ENCODE assay signal across 2 cellular contexts in the genomic region with DNA sequence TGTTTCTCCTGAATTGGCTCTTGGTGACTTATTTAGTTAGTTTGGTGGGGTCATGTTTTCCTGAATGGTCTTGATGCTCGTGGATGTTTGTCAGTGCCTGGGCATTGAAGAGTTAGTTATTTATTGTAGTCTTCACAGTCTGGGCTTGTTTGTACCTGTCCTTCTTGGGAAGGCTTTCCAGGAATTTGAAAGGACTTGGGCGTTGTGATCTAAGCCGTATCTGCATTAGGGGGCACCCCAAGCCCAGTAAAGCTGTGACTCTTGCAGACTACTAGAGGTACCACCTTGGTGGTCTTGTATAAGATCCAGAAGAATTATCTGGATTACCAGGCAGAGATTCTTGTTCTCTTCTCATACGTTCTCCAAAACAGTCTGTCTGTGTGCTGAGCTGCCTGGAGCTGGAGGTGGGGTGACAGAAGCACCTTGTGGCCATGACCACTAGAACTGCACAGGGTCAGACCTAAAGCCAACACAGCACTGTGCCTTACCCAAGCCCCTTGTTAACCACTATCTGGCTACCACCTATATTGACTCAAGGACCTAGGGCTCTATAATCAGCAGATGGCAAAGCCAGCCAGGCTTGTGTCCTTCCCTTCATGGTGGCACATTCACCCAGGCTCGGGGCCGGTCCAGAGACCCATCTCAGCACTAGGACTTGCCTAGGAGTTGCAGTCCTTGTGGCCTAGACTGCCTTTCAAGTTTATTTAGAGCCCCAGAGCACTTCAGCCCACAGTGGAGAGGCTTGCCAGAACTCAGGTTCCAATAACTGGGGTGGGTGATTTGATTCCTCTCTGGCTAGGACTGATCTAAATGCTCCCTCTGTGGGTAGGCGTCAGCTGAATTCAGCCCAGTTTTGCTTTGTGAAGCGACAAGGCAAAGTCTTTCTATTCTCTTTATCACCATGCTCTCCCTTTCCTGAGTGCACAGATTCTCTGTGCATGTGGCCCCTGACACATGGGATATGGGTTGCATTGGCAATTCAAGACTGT.
TF ChIP-seq lines count a peak whose summit lies in the region.

No MANE protein-coding gene starts in this region.

TF ChIP-seq in GM12891, 5 proteins besides CTCF, POLR2A, EP300 and RAD21:
- TF ChIP-seq POLR2AphosphoS5 (IDR thresholded peaks at IDR 0.05; ENCODE audit: low read depth, low read length) (no peak), PAX5 (IDR thresholded peaks at IDR 0.05; ENCODE audit: insufficient read depth, low read length, severe bottlenecking) (no peak)

TF ChIP-seq in GM23338, 12 proteins besides CTCF, POLR2A, EP300 and RAD21:
- TF ChIP-seq STAT1 (IDR thresholded peaks at IDR 0.05; ENCODE audit: unreplicated experiment) (no peak), POLR2AphosphoS5 (IDR thresholded peaks at IDR 0.05; ENCODE audit: low read depth) (no peak), ZNF114 (CRISPR knock-in tag; IDR thresholded peaks at IDR 0.05) (no peak), NANOG (IDR thresholded peaks at IDR 0.05; ENCODE audit: borderline replicate concordance) (no peak), EZH2 (IDR thresholded peaks at IDR 0.05; ENCODE audit: low read depth, unreplicated experiment) (no peak), JUNB (IDR thresholded peaks at IDR 0.05; ENCODE audit: unreplicated experiment) (no peak), EZH2phosphoT487 (IDR thresholded peaks at IDR 0.05; ENCODE audit: unreplicated experiment) (no peak), ZNF331 (CRISPR knock-in tag; IDR thresholded peaks at IDR 0.05; ENCODE audit: low read depth) (no peak), CREB1 (CRISPR knock-in tag; IDR thresholded peaks at IDR 0.05; ENCODE audit: low read depth) (no peak)
- TF ChIP-seq, protein P1, sequence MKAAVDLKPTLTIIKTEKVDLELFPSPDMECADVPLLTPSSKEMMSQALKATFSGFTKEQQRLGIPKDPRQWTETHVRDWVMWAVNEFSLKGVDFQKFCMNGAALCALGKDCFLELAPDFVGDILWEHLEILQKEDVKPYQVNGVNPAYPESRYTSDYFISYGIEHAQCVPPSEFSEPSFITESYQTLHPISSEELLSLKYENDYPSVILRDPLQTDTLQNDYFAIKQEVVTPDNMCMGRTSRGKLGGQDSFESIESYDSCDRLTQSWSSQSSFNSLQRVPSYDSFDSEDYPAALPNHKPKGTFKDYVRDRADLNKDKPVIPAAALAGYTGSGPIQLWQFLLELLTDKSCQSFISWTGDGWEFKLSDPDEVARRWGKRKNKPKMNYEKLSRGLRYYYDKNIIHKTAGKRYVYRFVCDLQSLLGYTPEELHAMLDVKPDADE (IDR thresholded peaks at IDR 0.05) = no peak
- TF ChIP-seq, protein P2, sequence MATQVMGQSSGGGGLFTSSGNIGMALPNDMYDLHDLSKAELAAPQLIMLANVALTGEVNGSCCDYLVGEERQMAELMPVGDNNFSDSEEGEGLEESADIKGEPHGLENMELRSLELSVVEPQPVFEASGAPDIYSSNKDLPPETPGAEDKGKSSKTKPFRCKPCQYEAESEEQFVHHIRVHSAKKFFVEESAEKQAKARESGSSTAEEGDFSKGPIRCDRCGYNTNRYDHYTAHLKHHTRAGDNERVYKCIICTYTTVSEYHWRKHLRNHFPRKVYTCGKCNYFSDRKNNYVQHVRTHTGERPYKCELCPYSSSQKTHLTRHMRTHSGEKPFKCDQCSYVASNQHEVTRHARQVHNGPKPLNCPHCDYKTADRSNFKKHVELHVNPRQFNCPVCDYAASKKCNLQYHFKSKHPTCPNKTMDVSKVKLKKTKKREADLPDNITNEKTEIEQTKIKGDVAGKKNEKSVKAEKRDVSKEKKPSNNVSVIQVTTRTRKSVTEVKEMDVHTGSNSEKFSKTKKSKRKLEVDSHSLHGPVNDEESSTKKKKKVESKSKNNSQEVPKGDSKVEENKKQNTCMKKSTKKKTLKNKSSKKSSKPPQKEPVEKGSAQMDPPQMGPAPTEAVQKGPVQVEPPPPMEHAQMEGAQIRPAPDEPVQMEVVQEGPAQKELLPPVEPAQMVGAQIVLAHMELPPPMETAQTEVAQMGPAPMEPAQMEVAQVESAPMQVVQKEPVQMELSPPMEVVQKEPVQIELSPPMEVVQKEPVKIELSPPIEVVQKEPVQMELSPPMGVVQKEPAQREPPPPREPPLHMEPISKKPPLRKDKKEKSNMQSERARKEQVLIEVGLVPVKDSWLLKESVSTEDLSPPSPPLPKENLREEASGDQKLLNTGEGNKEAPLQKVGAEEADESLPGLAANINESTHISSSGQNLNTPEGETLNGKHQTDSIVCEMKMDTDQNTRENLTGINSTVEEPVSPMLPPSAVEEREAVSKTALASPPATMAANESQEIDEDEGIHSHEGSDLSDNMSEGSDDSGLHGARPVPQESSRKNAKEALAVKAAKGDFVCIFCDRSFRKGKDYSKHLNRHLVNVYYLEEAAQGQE (IDR thresholded peaks at IDR 0.05; ENCODE audit: unreplicated experiment) = no peak
- TF ChIP-seq, protein P3, sequence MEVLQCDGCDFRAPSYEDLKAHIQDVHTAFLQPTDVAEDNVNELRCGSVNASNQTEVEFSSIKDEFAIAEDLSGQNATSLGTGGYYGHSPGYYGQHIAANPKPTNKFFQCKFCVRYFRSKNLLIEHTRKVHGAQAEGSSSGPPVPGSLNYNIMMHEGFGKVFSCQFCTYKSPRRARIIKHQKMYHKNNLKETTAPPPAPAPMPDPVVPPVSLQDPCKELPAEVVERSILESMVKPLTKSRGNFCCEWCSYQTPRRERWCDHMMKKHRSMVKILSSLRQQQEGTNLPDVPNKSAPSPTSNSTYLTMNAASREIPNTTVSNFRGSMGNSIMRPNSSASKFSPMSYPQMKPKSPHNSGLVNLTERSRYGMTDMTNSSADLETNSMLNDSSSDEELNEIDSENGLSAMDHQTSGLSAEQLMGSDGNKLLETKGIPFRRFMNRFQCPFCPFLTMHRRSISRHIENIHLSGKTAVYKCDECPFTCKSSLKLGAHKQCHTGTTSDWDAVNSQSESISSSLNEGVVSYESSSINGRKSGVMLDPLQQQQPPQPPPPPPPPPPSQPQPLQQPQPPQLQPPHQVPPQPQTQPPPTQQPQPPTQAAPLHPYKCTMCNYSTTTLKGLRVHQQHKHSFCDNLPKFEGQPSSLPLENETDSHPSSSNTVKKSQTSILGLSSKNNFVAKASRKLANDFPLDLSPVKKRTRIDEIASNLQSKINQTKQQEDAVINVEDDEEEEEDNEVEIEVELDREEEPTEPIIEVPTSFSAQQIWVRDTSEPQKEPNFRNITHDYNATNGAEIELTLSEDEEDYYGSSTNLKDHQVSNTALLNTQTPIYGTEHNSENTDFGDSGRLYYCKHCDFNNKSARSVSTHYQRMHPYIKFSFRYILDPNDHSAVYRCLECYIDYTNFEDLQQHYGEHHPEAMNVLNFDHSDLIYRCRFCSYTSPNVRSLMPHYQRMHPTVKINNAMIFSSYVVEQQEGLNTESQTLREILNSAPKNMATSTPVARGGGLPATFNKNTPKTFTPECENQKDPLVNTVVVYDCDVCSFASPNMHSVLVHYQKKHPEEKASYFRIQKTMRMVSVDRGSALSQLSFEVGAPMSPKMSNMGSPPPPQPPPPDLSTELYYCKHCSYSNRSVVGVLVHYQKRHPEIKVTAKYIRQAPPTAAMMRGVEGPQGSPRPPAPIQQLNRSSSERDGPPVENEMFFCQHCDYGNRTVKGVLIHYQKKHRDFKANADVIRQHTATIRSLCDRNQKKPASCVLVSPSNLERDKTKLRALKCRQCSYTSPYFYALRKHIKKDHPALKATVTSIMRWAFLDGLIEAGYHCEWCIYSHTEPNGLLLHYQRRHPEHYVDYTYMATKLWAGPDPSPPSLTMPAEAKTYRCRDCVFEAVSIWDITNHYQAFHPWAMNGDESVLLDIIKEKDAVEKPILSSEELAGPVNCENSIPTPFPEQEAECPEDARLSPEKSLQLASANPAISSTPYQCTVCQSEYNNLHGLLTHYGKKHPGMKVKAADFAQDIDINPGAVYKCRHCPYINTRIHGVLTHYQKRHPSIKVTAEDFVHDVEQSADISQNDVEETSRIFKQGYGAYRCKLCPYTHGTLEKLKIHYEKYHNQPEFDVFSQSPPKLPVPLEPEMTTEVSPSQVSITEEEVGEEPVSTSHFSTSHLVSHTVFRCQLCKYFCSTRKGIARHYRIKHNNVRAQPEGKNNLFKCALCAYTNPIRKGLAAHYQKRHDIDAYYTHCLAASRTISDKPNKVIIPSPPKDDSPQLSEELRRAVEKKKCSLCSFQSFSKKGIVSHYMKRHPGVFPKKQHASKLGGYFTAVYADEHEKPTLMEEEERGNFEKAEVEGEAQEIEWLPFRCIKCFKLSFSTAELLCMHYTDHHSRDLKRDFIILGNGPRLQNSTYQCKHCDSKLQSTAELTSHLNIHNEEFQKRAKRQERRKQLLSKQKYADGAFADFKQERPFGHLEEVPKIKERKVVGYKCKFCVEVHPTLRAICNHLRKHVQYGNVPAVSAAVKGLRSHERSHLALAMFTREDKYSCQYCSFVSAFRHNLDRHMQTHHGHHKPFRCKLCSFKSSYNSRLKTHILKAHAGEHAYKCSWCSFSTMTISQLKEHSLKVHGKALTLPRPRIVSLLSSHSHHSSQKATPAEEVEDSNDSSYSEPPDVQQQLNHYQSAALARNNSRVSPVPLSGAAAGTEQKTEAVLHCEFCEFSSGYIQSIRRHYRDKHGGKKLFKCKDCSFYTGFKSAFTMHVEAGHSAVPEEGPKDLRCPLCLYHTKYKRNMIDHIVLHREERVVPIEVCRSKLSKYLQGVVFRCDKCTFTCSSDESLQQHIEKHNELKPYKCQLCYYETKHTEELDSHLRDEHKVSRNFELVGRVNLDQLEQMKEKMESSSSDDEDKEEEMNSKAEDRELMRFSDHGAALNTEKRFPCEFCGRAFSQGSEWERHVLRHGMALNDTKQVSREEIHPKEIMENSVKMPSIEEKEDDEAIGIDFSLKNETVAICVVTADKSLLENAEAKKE (CRISPR knock-in tag; IDR thresholded peaks at IDR 0.05) = no peak
TF ChIP-seq in GM23338: peak in this region for 0.
